16 cellular contexts compared by ENCODE assay signal in genomic region chr17:45424769-45425124, GRCh38. TPM values are rescaled to one million over a fixed set of nuclear protein-coding genes. Genes with fewer than 3 reads are reported as not detected.
DNase-seq lines count a peak whose midpoint lies in the region; ATAC-seq, FAIRE-seq and TF ChIP-seq lines count a peak whose summit lies in the region.
"Had no signal": no experiment of that assay in that cellular context is flagged by ENCODE, and none has a peak within 500 bp of the region (broad histone marks: within the 10 kb centered on the region; RNA-seq: fewer than 3 reads in every experiment).

No MANE protein-coding gene starts in this region.

- TF ChIP-seq CTCF in body of pancreas (IDR thresholded peaks at IDR 0.05) = no peak
- no peak for TF ChIP-seq CTCF in keratinocyte (optimal IDR thresholded peaks at IDR 0.05 in 1 of 3, IDR thresholded peaks at IDR 0.05 in 1 of 3, conservative IDR thresholded peaks at IDR 0.05 in 1 of 3; ENCODE audit: extremely low read depth in 1 of 3, insufficient read depth in 2 of 3, low read length in 3 of 3)

- peaks cover 7 to 15% (median 13%) of the 10 kb centered on the region in 4 donors for H3K4me1 Mint-ChIP-seq in CD4-positive, alpha-beta memory T cell

- no peak for TF ChIP-seq POLR2A in body of pancreas (IDR thresholded peaks at IDR 0.05)

- no peak for ATAC-seq in body of pancreas
- no peak for ATAC-seq in HG03565 (IDR thresholded peaks at IDR 0.05; ENCODE audit: unreplicated experiment)

- intact Hi-C loops in body of pancreas (cut with DNase I) = no loop called here
- intact Hi-C loops in CD4-positive, alpha-beta memory T cell (cut with micrococcal nuclease) = no loop called here

- no peaks in the 10 kb centered on the region for H3K36me3 ChIP-seq in H7 (replicated peaks; ENCODE audit: control insufficient read depth, insufficient read depth, low read length)
- H3K36me3 ChIP-seq in body of pancreas (replicated peaks in 1 of 2; ENCODE audit: insufficient read depth in 1 of 2, low read depth in 2 of 2) = no peaks in the 10 kb centered on the region
- H3K36me3 ChIP-seq in keratinocyte (ENCODE audit: control insufficient read depth in 2 of 2, extremely low read depth in 1 of 2, insufficient read depth in 2 of 2, low read length in 2 of 2) = peaks cover 0 to 3% of the 10 kb centered on the region in 2 experiments
- H3K36me3 ChIP-seq in rectal smooth muscle tissue (ENCODE audit: control insufficient read depth, insufficient read depth, low read length) = peaks cover 3% of the 10 kb centered on the region
- H3K36me3 ChIP-seq in CD4-positive, alpha-beta memory T cell (ENCODE audit: insufficient read depth, low read length) = no peaks in the 10 kb centered on the region

- POLR2A ChIA-PET in CD4-positive, alpha-beta memory T cell (lab: Charles Lee; ENCODE audit: partially characterized antibody) = no interaction called here

- no peak overlapping the region for H3K27ac Mint-ChIP-seq in CD4-positive, alpha-beta memory T cell

- peak overlapping the region; percentile 35; the same call in 1 of the 2 replicates for H3K4me3 ChIP-seq in H7 (ENCODE audit: insufficient read depth, low read depth, low read length)
- H3K4me3 ChIP-seq in body of pancreas = no peak overlapping the region
- H3K4me3 ChIP-seq in keratinocyte (ENCODE audit: control insufficient read depth in 2 of 3, extremely low read depth in 1 of 3, insufficient read depth in 2 of 3, low read depth in 1 of 3, low read length in 3 of 3) = peak overlapping the region; percentile 37 to 66 (median 49)
- H3K4me3 ChIP-seq in rectal smooth muscle tissue (ENCODE audit: low read length) = peak overlapping the region; percentile 21
- no peak overlapping the region for H3K4me3 ChIP-seq in CD4-positive, alpha-beta memory T cell (ENCODE audit: low read length in 2 of 2)

- no peaks in the 10 kb centered on the region for H4K20me1 ChIP-seq in keratinocyte (ENCODE audit: control insufficient read depth, extremely low read depth, insufficient read depth, low read length)

- whole genome bisulfite sequencing in body of pancreas, 2 donors = 67 to 84% methylated on average over 5 to 6 of the region's 6 CpGs

- H3K36me3 Mint-ChIP-seq in CD4-positive, alpha-beta memory T cell = no peaks in the 10 kb centered on the region

- dilution Hi-C loops in keratinocyte (cut with MboI; ENCODE audit: extremely low pct_ligation_motif_present, low sequenced_read_pairs) = no loop called here

- peak; percentile 59 for DNase-seq in H7
- DNase-seq in body of pancreas = no peak
- DNase-seq in keratinocyte (ENCODE audit: low read depth, low spot score) = no peak
- no peak for DNase-seq in hypothalamus (lab: John Stamatoyannopoulos, UW)
- DNase-seq in CD4-positive, alpha-beta memory T cell = no peak
- no peak for DNase-seq in hippocampal formation (lab: John Stamatoyannopoulos, UW)
- DNase-seq: activated naive CD4-positive, alpha-beta T cell; DND-41; NCI-H1105 treated with DMSO at 0.1 percent for 48 hours; NCI-H524 treated with DMSO at 0.1 percent for 48 hours; SIG-M5 had no signal

- CTCF ChIA-PET in CD4-positive, alpha-beta memory T cell (lab: Charles Lee; ENCODE audit: partially characterized antibody) = no interaction called here

- H3K4me1 ChIP-seq in body of pancreas (peaks cover 45% of the 10 kb centered on the region), keratinocyte (ENCODE audit: control insufficient read depth, extremely low read depth, insufficient read depth, low read length) (peaks cover 24% of the 10 kb centered on the region), rectal smooth muscle tissue (ENCODE audit: control insufficient read depth, insufficient read depth, low read length) (no peaks in the 10 kb centered on the region)
- H3K4me1 ChIP-seq in CD4-positive, alpha-beta memory T cell (ENCODE audit: insufficient read depth, low read length) = peaks cover 11% of the 10 kb centered on the region

- no peak overlapping the region for H3K4me3 Mint-ChIP-seq in CD4-positive, alpha-beta memory T cell

- peak overlapping the region; percentile 68 for H3K9ac ChIP-seq in keratinocyte (ENCODE audit: control insufficient read depth, extremely low read depth, insufficient read depth, low read length)
- H3K9ac ChIP-seq in rectal smooth muscle tissue (ENCODE audit: low read length) = peak overlapping the region; percentile 56

- peaks cover 18% of the 10 kb centered on the region for H3K27me3 ChIP-seq in H7 (ENCODE audit: control insufficient read depth, insufficient read depth, low read length)
- H3K27me3 ChIP-seq in body of pancreas = no peaks in the 10 kb centered on the region
- peaks cover 5% of the 10 kb centered on the region for H3K27me3 ChIP-seq in keratinocyte (ENCODE audit: control insufficient read depth, extremely low read depth, insufficient read depth, low read length)
- peaks cover 4% of the 10 kb centered on the region for H3K27me3 ChIP-seq in rectal smooth muscle tissue (ENCODE audit: control insufficient read depth, insufficient read depth, low read length)
- H3K27me3 ChIP-seq in CD4-positive, alpha-beta memory T cell (ENCODE audit: insufficient read depth, low read length) = no peaks in the 10 kb centered on the region

- H3K9me3 Mint-ChIP-seq in CD4-positive, alpha-beta memory T cell = no peaks in the 10 kb centered on the region

- H2AFZ ChIP-seq in keratinocyte (ENCODE audit: control insufficient read depth, low read length) = no peak overlapping the region

- H3K9me3 ChIP-seq in body of pancreas (no peaks in the 10 kb centered on the region), keratinocyte (ENCODE audit: control insufficient read depth, low read depth, low read length) (no peaks in the 10 kb centered on the region)
- no peaks in the 10 kb centered on the region for H3K9me3 ChIP-seq in CD4-positive, alpha-beta memory T cell (ENCODE audit: control insufficient read depth in 1 of 2, low read length in 2 of 2)

- FAIRE-seq in keratinocyte (lab: Jason Lieb, UNC) = no peak
- FAIRE-seq: GM12892, GM19239, H54 had no signal

- no peaks in the 10 kb centered on the region for H3K9me1 ChIP-seq in keratinocyte (ENCODE audit: control insufficient read depth, extremely low read depth, insufficient read depth, low read length)

- peaks cover 17% of the 10 kb centered on the region for H3K79me2 ChIP-seq in keratinocyte (ENCODE audit: control insufficient read depth, insufficient read depth, low read length)

- H3K4me2 ChIP-seq in keratinocyte (ENCODE audit: control insufficient read depth, extremely low read depth, insufficient read depth, low read depth, low read length) = peak overlapping the region; percentile 82

- H3K27ac ChIP-seq in body of pancreas = peak overlapping the region in 3 of 4 donors; percentile 72 to 84 (median 76)
- no peak overlapping the region for H3K27ac ChIP-seq in keratinocyte (ENCODE audit: control insufficient read depth, insufficient read depth, low read length)
- H3K27ac ChIP-seq in rectal smooth muscle tissue (ENCODE audit: low read depth, low read length) = no peak overlapping the region
- no peak overlapping the region for H3K27ac ChIP-seq in CD4-positive, alpha-beta memory T cell (ENCODE audit: low read depth, low read length)

- H3K27me3 Mint-ChIP-seq in CD4-positive, alpha-beta memory T cell = no peaks in the 10 kb centered on the region

RNA-seq across cellular contexts. Expression of gene ARHGAP27, which starts 7.9 kb away (rescaled TPM):
- total RNA-seq in H7 (2014; rRNA removed; shearing (Covaris generic)) = 4.5 and 5.4 TPM in 2 replicates
- total RNA-seq in body of pancreas = 10 to 100 TPM; 12.7 to 35.3 TPM
- polyA plus RNA-seq in keratinocyte = 13.2 to 37.4 TPM (median 14.4 TPM) in 3 replicates
- polyA plus RNA-seq in keratinocyte (2011; ENCODE audit: low read depth) = 13.8 TPM
- polyA plus RNA-seq in keratinocyte (2011; cell fraction: cytosol; rRNA removed) = 9.9 and 18.5 TPM in 2 replicates
- polyA plus RNA-seq in keratinocyte (2011; cell fraction: nucleus; rRNA removed) = 70.1 and 88.7 TPM in 2 replicates
- polyA plus RNA-seq in keratinocyte (2012; ENCODE audit: low replicate concordance) = 16.6 and 34.7 TPM in 2 replicates
- polyA minus RNA-seq in keratinocyte = 16.5 to 25.6 TPM (median 18.3 TPM) in 3 replicates
- polyA minus RNA-seq in keratinocyte (2011; cell fraction: cytosol; rRNA and poly(A)+ RNA removed) = 21.3 TPM
- polyA minus RNA-seq in keratinocyte (2011; cell fraction: nucleus; rRNA and poly(A)+ RNA removed) = 47.1 and 62.7 TPM in 2 replicates
- total RNA-seq in CD4-positive, alpha-beta memory T cell = 100 to 1,000 TPM; 108 to 113 TPM
- polyA plus RNA-seq in CD4-positive, alpha-beta memory T cell = 10 to 100 TPM; 23.0 to 30.6 TPM

Comparison
In these comparisons a context has a peak if more than half of its experiments do, and no peak if none do; other contexts are left out.
1. H3K4me3 ChIP-seq: peak in H7 (single experiment), keratinocyte (3 of 3) and rectal smooth muscle tissue (single experiment); none in body of pancreas (0 of 2) and CD4-positive, alpha-beta memory T cell (0 of 2).
2. H3K27ac ChIP-seq: peak in body of pancreas (3 of 4); none in keratinocyte (single experiment), rectal smooth muscle tissue (single experiment) and CD4-positive, alpha-beta memory T cell (single experiment).